In the genomic region with DNA sequence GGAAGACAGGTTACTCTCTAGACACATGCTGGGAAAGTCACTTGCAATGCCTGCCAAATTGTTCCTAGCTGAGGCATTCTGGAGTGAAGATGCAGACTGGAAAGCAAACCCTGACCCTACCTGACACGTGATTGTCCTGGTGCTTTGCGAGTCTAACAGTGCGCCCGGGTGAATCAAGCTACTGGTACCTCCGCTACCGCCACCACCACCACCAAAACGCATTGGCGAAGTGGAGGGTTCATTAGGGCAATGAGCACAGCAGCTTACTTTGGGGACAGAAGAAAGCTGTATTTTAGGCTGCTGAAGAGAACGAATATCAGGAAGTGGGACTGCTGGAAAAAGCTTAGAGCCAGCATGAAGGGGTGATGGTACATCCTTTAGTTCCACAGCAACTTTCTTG, we compare ENCODE assay signal across 18 cellular contexts. TPM values are rescaled to one million over a fixed set of nuclear protein-coding genes. Genes with fewer than 3 reads are reported as not detected.
DNase-seq lines count a peak whose midpoint lies in the region; TF ChIP-seq lines count a peak whose summit lies in the region.
"Had no signal": no experiment of that assay in that cellular context is flagged by ENCODE, and none has a peak within 500 bp of the region (broad histone marks: within the 10 kb centered on the region; RNA-seq: fewer than 3 reads in every experiment).

No MANE protein-coding gene starts in this region.

- H3K36me3 Mint-ChIP-seq in activated CD4-positive, alpha-beta T cell treated with anti-CD3 and anti-CD28 coated beads, Interleukin-2, amount 10 ng/mL, durations not matched to agents 24 days and 14 days (ENCODE audit: low read depth), result peaks cover 73% of the 10 kb centered on the region
- peaks cover 11% of the 10 kb centered on the region for H3K36me3 Mint-ChIP-seq in IgD-negative memory B cell
- H3K36me3 Mint-ChIP-seq in activated naive CD8-positive, alpha-beta T cell, result peaks cover 30% of the 10 kb centered on the region

- H3K9me3 Mint-ChIP-seq in activated CD4-positive, alpha-beta T cell treated with anti-CD3 and anti-CD28 coated beads, Interleukin-2, amount 10 ng/mL, durations not matched to agents 24 days and 14 days, result peaks cover 10% of the 10 kb centered on the region
- H3K9me3 Mint-ChIP-seq in IgD-negative memory B cell, result no peaks in the 10 kb centered on the region
- peaks cover 6% of the 10 kb centered on the region for H3K9me3 Mint-ChIP-seq in activated naive CD8-positive, alpha-beta T cell (ENCODE audit: low read depth)

- H3K36me3 ChIP-seq in neutrophil, result peaks cover 76% of the 10 kb centered on the region
- peaks cover 45% of the 10 kb centered on the region for H3K36me3 ChIP-seq in brain microvascular endothelial cell (replicated peaks)

- TF ChIP-seq CTCF in neutrophil (IDR thresholded peaks at IDR 0.05) (no peak), brain microvascular endothelial cell (IDR thresholded peaks at IDR 0.05; ENCODE audit: low read depth, low read length, missing control alignments) (no peak)

- no peaks in the 10 kb centered on the region for H3K9me3 ChIP-seq in neutrophil
- H3K9me3 ChIP-seq: esophagus squamous epithelium, left lung, transverse colon had no signal

- H3K4me3 ChIP-seq in neutrophil (ENCODE audit: low read depth in 1 of 2, low read length in 1 of 2) (peak overlapping the region in 1 of 2 experiments; percentile 32), brain microvascular endothelial cell (ENCODE audit: low read depth, low read length) (no peak overlapping the region)
- H3K4me3 ChIP-seq: esophagus squamous epithelium, left lung, transverse colon had no signal

- H3K27ac Mint-ChIP-seq in activated CD4-positive, alpha-beta T cell treated with anti-CD3 and anti-CD28 coated beads, Interleukin-2, amount 10 ng/mL, durations not matched to agents 24 days and 14 days, result peak overlapping the region; percentile 91
- peak overlapping the region; percentile 98 for H3K27ac Mint-ChIP-seq in IgD-negative memory B cell
- peak overlapping the region; percentile 99 for H3K27ac Mint-ChIP-seq in activated naive CD8-positive, alpha-beta T cell

- in situ Hi-C loops in brain microvascular endothelial cell (cut with HindIII; ENCODE audit: low pct_ligation_motif_present, low sequenced_read_pairs), result no loop called here

- H3K4me3 Mint-ChIP-seq in activated CD4-positive, alpha-beta T cell treated with anti-CD3 and anti-CD28 coated beads, Interleukin-2, amount 10 ng/mL, durations not matched to agents 24 days and 14 days, result peak overlapping the region; percentile 66
- peak overlapping the region; percentile 76 to 94 (median 90) for H3K4me3 Mint-ChIP-seq in IgD-negative memory B cell
- peak overlapping the region; percentile 80 for H3K4me3 Mint-ChIP-seq in activated naive CD8-positive, alpha-beta T cell

- intact Hi-C loops in activated CD4-positive, alpha-beta T cell treated with anti-CD3 and anti-CD28 coated beads, Interleukin-2, amount 10 ng/mL, durations not matched to agents 24 days and 14 days (cut with micrococcal nuclease), result loop anchor here (5.0 kb wide), 1 partner anchor 66 kb away; no protein-coding TSS in a partner anchor

- H3K4me1 Mint-ChIP-seq in activated CD4-positive, alpha-beta T cell treated with anti-CD3 and anti-CD28 coated beads, Interleukin-2, amount 10 ng/mL, durations not matched to agents 24 days and 14 days, result peaks cover 54% of the 10 kb centered on the region
- H3K4me1 Mint-ChIP-seq in IgD-negative memory B cell, result peaks cover 55 to 68% (median 60%) of the 10 kb centered on the region in 3 donors
- peaks cover 81% of the 10 kb centered on the region for H3K4me1 Mint-ChIP-seq in activated naive CD8-positive, alpha-beta T cell (ENCODE audit: low read depth)

- H3K27ac ChIP-seq in neutrophil, result peak overlapping the region; percentile 97
- no peak overlapping the region for H3K27ac ChIP-seq in brain microvascular endothelial cell
- H3K27ac ChIP-seq: esophagus squamous epithelium, transverse colon had no signal

- no peaks in the 10 kb centered on the region for H3K27me3 Mint-ChIP-seq in activated CD4-positive, alpha-beta T cell treated with anti-CD3 and anti-CD28 coated beads, Interleukin-2, amount 10 ng/mL, durations not matched to agents 24 days and 14 days
- H3K27me3 Mint-ChIP-seq in IgD-negative memory B cell, result no peaks in the 10 kb centered on the region
- H3K27me3 Mint-ChIP-seq in activated naive CD8-positive, alpha-beta T cell, result no peaks in the 10 kb centered on the region

- DNase-seq in activated CD4-positive, alpha-beta T cell treated with anti-CD3 and anti-CD28 coated beads, Interleukin-2, amount 10 ng/mL, durations not matched to agents 24 days and 14 days, result no peak
- no peak for DNase-seq in activated CD4-positive, alpha-beta T cell treated with anti-CD3 and anti-CD28 coated beads, Interleukin-2, amount 50 U/mL, for 4 hours
- no peak for DNase-seq in Ammon's horn (ENCODE audit: low spot score)
- no peak for DNase-seq in brain microvascular endothelial cell
- DNase-seq in middle frontal gyrus (ENCODE audit: extremely low spot score, low spot score), result no peak
- DNase-seq: activated gamma-delta T cell, DND-41, esophagus squamous epithelium, H7, left lung, NCI-H1048, NCI-H2107, NCI-H526, small intestine, transverse colon had no signal

- peaks cover 33 to 47% of the 10 kb centered on the region in 2 experiments for H3K4me1 ChIP-seq in neutrophil (ENCODE audit: control insufficient read depth in 1 of 2, insufficient read depth in 1 of 2, low read depth in 1 of 2, low read length in 1 of 2)

- no peaks in the 10 kb centered on the region for H3K27me3 ChIP-seq in neutrophil
- no peaks in the 10 kb centered on the region for H3K27me3 ChIP-seq in brain microvascular endothelial cell (replicated peaks)
- H3K27me3 ChIP-seq: esophagus squamous epithelium, left lung, transverse colon had no signal

RNA-seq across cellular contexts. Expression of a gene that starts 7.0 kb away (rescaled TPM):
- 55.6 and 56.2 TPM in 2 replicates for total RNA-seq in activated CD4-positive, alpha-beta T cell treated with anti-CD3 and anti-CD28 coated beads, Interleukin-2, amount 10 ng/mL, durations not matched to agents 24 days and 14 days
- 38.4 TPM for polyA plus RNA-seq in IgD-negative memory B cell

RNA-seq across cellular contexts. Expression of a gene that starts 14.1 kb away (rescaled TPM):
- 85.4 and 85.8 TPM in 2 replicates for total RNA-seq in activated CD4-positive, alpha-beta T cell treated with anti-CD3 and anti-CD28 coated beads, Interleukin-2, amount 10 ng/mL, durations not matched to agents 24 days and 14 days
- 79.2 TPM for polyA plus RNA-seq in IgD-negative memory B cell
